ENCODE assay signal across 16 cellular contexts in genomic region chr16:87321336-87322107, GRCh38.
"Had no signal": no experiment of that assay in that cellular context is flagged by ENCODE, and none has a peak within 500 bp of the region (broad histone marks: within the 10 kb centered on the region; RNA-seq: fewer than 3 reads in every experiment).

No MANE protein-coding gene starts in this region.

- H3K9me3 Mint-ChIP-seq: nephron; stimulated activated naive CD8-positive, alpha-beta T cell treated with anti-CD3 and anti-CD28 coated beads, Interleukin-15, Interleukin-2, amounts not matched to agents 100 ng/mL and 50 ng/mL, for 24 hours; T-helper 2 cell treated with Interferon-gamma antibody and Interleukin-4, amounts not matched to agents 5 μg/mL and 100 μg/mL, for 36 hours had no signal

- FAIRE-seq: endothelial cell of umbilical vein had no signal

- ATAC-seq: activated CD8-positive, alpha-beta memory T cell treated with anti-CD3 and anti-CD28 coated beads, Interleukin-2, amount 10 ng/mL, durations not matched to agents 7 days and 5 days; heart right ventricle had no signal

- H3K4me3 ChIP-seq: heart right ventricle, left ventricle myocardium inferior, testis had no signal

- H3K27me3 ChIP-seq: heart right ventricle, testis had no signal

- H3K27ac ChIP-seq: heart right ventricle, left ventricle myocardium inferior, testis had no signal

- H3K9me3 ChIP-seq: heart right ventricle, left ventricle myocardium inferior, testis had no signal

- DNase-seq: activated CD4-positive, alpha-beta T cell treated with anti-CD3 and anti-CD28 coated beads, Interleukin-2, amount 50 U/mL, for 48 hours; activated CD4-positive, CD25-positive, alpha-beta regulatory T cell treated with anti-CD3 and anti-CD28 coated beads, Interleukin-2, amount 50 U/mL, for 72 hours; activated CD8-positive, alpha-beta memory T cell treated with anti-CD3 and anti-CD28 coated beads, Interleukin-2, amount 10 ng/mL, durations not matched to agents 7 days and 5 days; activated T-cell treated with anti-CD3 and anti-CD28 coated beads, Interleukin-2, amount 50 U/mL, for 48 hours; foreskin melanocyte; heart right ventricle; islet precursor cell; left ventricle myocardium inferior; mesendoderm; stimulated activated CD4-positive, alpha-beta T cell treated with anti-CD3 and anti-CD28 coated beads, Interleukin-4, amount 100 ng/mL, for 1 hour; stimulated activated CD8-positive, alpha-beta memory T cell treated with anti-CD3 and anti-CD28 coated beads, Interleukin-4, amount 100 ng/mL, for 48 hours; testis had no signal

- H3K27ac Mint-ChIP-seq: activated CD8-positive, alpha-beta memory T cell treated with anti-CD3 and anti-CD28 coated beads, Interleukin-2, amount 10 ng/mL, durations not matched to agents 7 days and 5 days; nephron; stimulated activated naive CD8-positive, alpha-beta T cell treated with anti-CD3 and anti-CD28 coated beads, Interleukin-15, Interleukin-2, amounts not matched to agents 100 ng/mL and 50 ng/mL, for 24 hours; T-helper 2 cell treated with Interferon-gamma antibody and Interleukin-4, amounts not matched to agents 5 μg/mL and 100 μg/mL, for 36 hours had no signal

- H3K36me3 ChIP-seq: left ventricle myocardium inferior had no signal
